In genomic region chrX:118493653-118494297, GRCh38 we compare ENCODE assay signal across 1 cellular context.
A peak's percentile ranks its signal among the peaks of the same experiment; 100 is the strongest.
TF ChIP-seq lines count a peak whose summit lies in the region.

No MANE protein-coding gene starts in this region.

TF ChIP-seq in K562, 482 proteins besides CTCF, POLR2A, EP300 and RAD21 (continued from another document):
- TF ChIP-seq SMAD4 (CRISPR knock-in tag; conservative IDR thresholded peaks at IDR 0.05) (0 out of 2 replicates have a peak, but pooled peaks have one; percentile 38), KDM1A (IDR thresholded peaks at IDR 0.05) (peak; percentile 15 to 28; a peak in 2 of 4 replicates), SMARCA4 (IDR thresholded peaks at IDR 0.05) (peak; percentile 46; the same call in 1 of the 2 replicates), RCOR1 (IDR thresholded peaks at IDR 0.05; ENCODE audit: borderline replicate concordance in 1 of 2, low read depth in 2 of 2, low read length in 2 of 2) (peak in 1 of 2 experiments; percentile 68; a peak in 1 of 4 replicates), FOS (IDR thresholded peaks at IDR 0.05; ENCODE audit: extremely low read depth, insufficient read length) (peak; percentile 15), CHD2 (IDR thresholded peaks at IDR 0.05; ENCODE audit: low read depth, low read length) (no peak), ATF7 (IDR thresholded peaks at IDR 0.05) (0 out of 2 replicates have a peak, but pooled peaks have one; percentile 29), DPF2 (IDR thresholded peaks at IDR 0.05) (peak; percentile 60), PHB2 (IDR thresholded peaks at IDR 0.05; ENCODE audit: low read depth) (no peak), ATF3 (IDR thresholded peaks at IDR 0.05) (peak; percentile 61), ATF3 (CRISPR knock-in tag; conservative IDR thresholded peaks at IDR 0.05) (no peak), SMARCE1 (IDR thresholded peaks at IDR 0.05) (0 out of 2 replicates have a peak, but pooled peaks have one; percentile 57), HDAC2 (IDR thresholded peaks at IDR 0.05) (0 out of 2 replicates have a peak, but pooled peaks have one; percentile 37), ARID1B (IDR thresholded peaks at IDR 0.05) (peak; percentile 53), NFE2 (IDR thresholded peaks at IDR 0.05; ENCODE audit: low read depth) (peak; percentile 33; the same call in 1 of the 2 replicates), JUN (IDR thresholded peaks at IDR 0.05; ENCODE audit: borderline replicate concordance, low read depth, low read length) (peak; percentile 52; the same call in 1 of the 2 replicates), JUN (CRISPR knock-in tag; IDR thresholded peaks at IDR 0.05; ENCODE audit: borderline replicate concordance) (no peak), YY1 (IDR thresholded peaks at IDR 0.05; ENCODE audit: borderline replicate concordance in 1 of 3, control insufficient read depth in 1 of 3, extremely low read depth in 1 of 3, insufficient read depth in 3 of 3, insufficient read length in 1 of 3, insufficient replicate concordance in 2 of 3, low read depth in 1 of 3, low read length in 2 of 3) (peak in 1 of 3 experiments; percentile 64), MEIS2 (IDR thresholded peaks at IDR 0.05; ENCODE audit: partially characterized antibody) (peak; percentile 63), JUND (IDR thresholded peaks at IDR 0.05; ENCODE audit: borderline replicate concordance, low read depth, low read length) (peak; percentile 82), JUND (tag; IDR thresholded peaks at IDR 0.05; ENCODE audit: borderline replicate concordance, low read depth, low read length) (peak; percentile 72; the same call in 2 of the 3 replicates), NR2C1 (IDR thresholded peaks at IDR 0.05) (no peak), NR2C1 (tag; IDR thresholded peaks at IDR 0.05) (peak; percentile 19; the same call in 1 of the 2 replicates), CBFA2T2 (conservative IDR thresholded peaks at IDR 0.05) (no peak), ZNF263 (CRISPR knock-in tag; IDR thresholded peaks at IDR 0.05; ENCODE audit: borderline replicate concordance) (peak; percentile 58; the same call in 1 of the 2 replicates), TAF9B (IDR thresholded peaks at IDR 0.05; ENCODE audit: partially characterized antibody) (no peak)
